1 cellular context compared by ENCODE assay signal in genomic region chr15:81184188-81184587, GRCh38.
TF ChIP-seq lines count a peak whose summit lies in the region.

No MANE protein-coding gene starts in this region.

TF ChIP-seq in GM12891, 5 proteins besides CTCF, POLR2A, EP300 and RAD21 (continued from another document):
- no peak for TF ChIP-seq POLR2AphosphoS5 (IDR thresholded peaks at IDR 0.05; ENCODE audit: low read depth, low read length)
- TF ChIP-seq TAF1 (IDR thresholded peaks at IDR 0.05; ENCODE audit: low read depth, low read length): no peak
- no peak for TF ChIP-seq SPI1 (IDR thresholded peaks at IDR 0.05; ENCODE audit: low read depth, low read length)
- no peak for TF ChIP-seq PAX5 (IDR thresholded peaks at IDR 0.05; ENCODE audit: insufficient read depth, low read length, severe bottlenecking)
TF ChIP-seq in GM12891: peak in this region for 0.
